Comparison of ENCODE assay signal across 8 cellular contexts in the genomic region with DNA sequence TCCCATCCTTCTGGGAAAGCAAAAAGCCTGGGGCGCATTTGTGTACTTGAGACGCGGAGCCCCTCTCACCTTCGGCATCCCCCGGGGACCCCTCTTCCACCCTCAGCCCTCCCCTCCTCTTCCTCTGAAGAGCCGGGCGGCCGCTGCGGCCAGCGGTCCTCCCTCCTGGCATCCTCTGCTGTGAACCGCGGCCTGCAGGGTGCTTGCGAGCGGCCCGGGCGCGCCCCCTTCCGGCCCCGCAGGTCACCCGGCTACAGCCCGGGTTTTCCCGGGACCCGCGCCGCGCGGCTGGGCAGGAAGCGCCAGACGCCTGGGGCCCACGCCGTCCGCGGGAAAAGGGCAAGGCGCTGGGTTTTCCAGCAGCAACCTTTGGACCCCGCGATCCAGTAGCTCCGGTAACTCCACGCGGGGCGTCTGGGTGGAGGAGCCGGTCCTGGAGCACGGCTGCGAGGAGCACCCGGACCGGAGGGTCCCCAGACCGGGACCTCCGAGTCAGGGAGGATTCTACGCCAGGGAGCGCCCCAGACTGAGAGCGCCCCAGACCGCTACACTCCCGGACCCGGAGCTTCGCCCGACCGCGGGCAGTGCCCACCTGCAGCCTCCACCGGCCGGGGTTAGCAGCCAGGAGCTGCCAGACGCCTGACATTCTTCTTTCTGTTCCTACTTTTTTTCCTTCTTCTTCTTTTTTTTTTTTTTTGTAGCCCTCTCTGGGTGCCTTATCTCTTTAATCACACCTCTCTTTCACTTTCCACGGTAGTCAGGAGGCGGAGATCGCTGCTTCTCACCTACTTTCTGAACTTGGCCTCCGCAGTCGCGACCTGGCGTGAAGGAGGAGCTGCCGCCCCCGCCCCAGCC. TPM values are rescaled to one million over a fixed set of nuclear protein-coding genes. Genes with fewer than 3 reads are reported as not detected.
DNase-seq lines count a peak whose midpoint lies in the region; ATAC-seq, FAIRE-seq and TF ChIP-seq lines count a peak whose summit lies in the region.

A gene with protein sequence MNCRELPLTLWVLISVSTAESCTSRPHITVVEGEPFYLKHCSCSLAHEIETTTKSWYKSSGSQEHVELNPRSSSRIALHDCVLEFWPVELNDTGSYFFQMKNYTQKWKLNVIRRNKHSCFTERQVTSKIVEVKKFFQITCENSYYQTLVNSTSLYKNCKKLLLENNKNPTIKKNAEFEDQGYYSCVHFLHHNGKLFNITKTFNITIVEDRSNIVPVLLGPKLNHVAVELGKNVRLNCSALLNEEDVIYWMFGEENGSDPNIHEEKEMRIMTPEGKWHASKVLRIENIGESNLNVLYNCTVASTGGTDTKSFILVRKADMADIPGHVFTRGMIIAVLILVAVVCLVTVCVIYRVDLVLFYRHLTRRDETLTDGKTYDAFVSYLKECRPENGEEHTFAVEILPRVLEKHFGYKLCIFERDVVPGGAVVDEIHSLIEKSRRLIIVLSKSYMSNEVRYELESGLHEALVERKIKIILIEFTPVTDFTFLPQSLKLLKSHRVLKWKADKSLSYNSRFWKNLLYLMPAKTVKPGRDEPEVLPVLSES (plus strand): TSS at position 271 of the 855 bp plus-strand sequence. CDS start 6,865 bp downstream, outside the sequence.

- POLR2A ChIA-PET in GM12878 (lab: Charles Lee), result interaction anchor here (0.6 kb wide), 1 partner anchor 293 kb away, joined by 4 read pairs; no protein-coding TSS in a partner anchor

- H2AFZ ChIP-seq in GM12878 (ENCODE audit: control insufficient read depth, low read depth, low read length), result peak within 1 kb of the TSS; percentile 95

- in situ Hi-C loops in GM12878 (cut with MboI), result loop anchor here (5.0 kb wide), 1 partner anchor 103 kb away; no protein-coding TSS in a partner anchor

- no peaks in the 10 kb centered on the region for H3K27me3 ChIP-seq in GM12878 (replicated peaks in 1 of 2; ENCODE audit: control insufficient read depth in 2 of 2, insufficient read depth in 2 of 2, low read length in 1 of 2)
- H3K27me3 ChIP-seq in iPS-15b (ENCODE audit: control insufficient read depth, insufficient read depth, low read length), result peaks cover 16% of the 10 kb centered on the region
- peaks cover 11% of the 10 kb centered on the region for H3K27me3 ChIP-seq in skeletal muscle satellite cell (ENCODE audit: control insufficient read depth, insufficient read depth, low read length)

- H3K27ac ChIP-seq in GM12878 (ENCODE audit: control insufficient read depth, insufficient read depth), result peak within 1 kb of the TSS; percentile 91

- peak; percentile 34 for DNase-seq in GOT3 (lab: John Stamatoyannopoulos, UW)
- DNase-seq in T1000 (lab: John Stamatoyannopoulos, UW), result peak; percentile 63
- DNase-seq in GM12878 (ENCODE audit: low read depth, low spot score), result peak; percentile 42
- DNase-seq in NCI-H128 (lab: John Stamatoyannopoulos, UW; ENCODE audit: unreplicated experiment), result no peak

- H3K4me3 ChIP-seq in GM08714 (ENCODE audit: low read length), result peak within 1 kb of the TSS; percentile 87
- peak within 1 kb of the TSS; percentile 96 for H3K4me3 ChIP-seq in GM12878
- peak within 1 kb of the TSS; percentile 68 for H3K4me3 ChIP-seq in iPS-15b (ENCODE audit: low read depth, low read length)
- H3K4me3 ChIP-seq in skeletal muscle satellite cell (ENCODE audit: low read length), result peak within 1 kb of the TSS; percentile 96

- H3K4me2 ChIP-seq in GM12878 (ENCODE audit: control insufficient read depth, insufficient read depth) (peak within 1 kb of the TSS; percentile 58), skeletal muscle satellite cell (ENCODE audit: low read length) (peak within 1 kb of the TSS; percentile 100)

- H3K4me1 ChIP-seq in GM12878 (ENCODE audit: control insufficient read depth, insufficient read depth, low read length) (peaks cover 4% of the 10 kb centered on the region), iPS-15b (ENCODE audit: control insufficient read depth, insufficient read depth, low read length) (no peaks in the 10 kb centered on the region), skeletal muscle satellite cell (ENCODE audit: control insufficient read depth, insufficient read depth, low read length) (peaks cover 3% of the 10 kb centered on the region)

- 4% methylated on average over 66 of the region's 69 CpGs for WGBS in GM12878 (ENCODE audit: insufficient coverage, insufficient replicate concordance, low lambda C conversion rate, missing lambda C conversion rate)

- peak; percentile 76 for TF ChIP-seq RAD21 in GM12878 (IDR thresholded peaks at IDR 0.05; ENCODE audit: insufficient read depth, low read depth, low read length)

- CTCF ChIA-PET in GM12878 (lab: Yijun Ruan, JAX), result interaction anchor here (0.6 to 4.7 kb wide), 22 partner anchors 12 to 549 kb away, joined by 3 to 34 read pairs (median 3); no protein-coding TSS in a partner anchor

- FAIRE-seq in GM12878 (lab: Jason Lieb, UNC), result peak; percentile 66

- H3K9ac ChIP-seq in GM12878 (ENCODE audit: control insufficient read depth, insufficient read depth, low read length) (peak within 1 kb of the TSS; percentile 84), iPS-15b (ENCODE audit: low read depth, low read length) (no peak within 1 kb of the TSS), skeletal muscle satellite cell (ENCODE audit: low read depth, low read length) (peak within 1 kb of the TSS; percentile 89)

- H3K36me3 ChIP-seq in GM12878 (ENCODE audit: control insufficient read depth in 2 of 2, insufficient read depth in 2 of 2, low read length in 1 of 2) (no peaks in the 10 kb centered on the region), iPS-15b (ENCODE audit: control insufficient read depth, insufficient read depth, low read length) (no peaks in the 10 kb centered on the region), skeletal muscle satellite cell (ENCODE audit: insufficient read depth, low read length) (no peaks in the 10 kb centered on the region)

- peak; percentile 88 for ATAC-seq in GM12878

- intact Hi-C loops in GM12878 (cut with micrococcal nuclease; ENCODE audit: unreplicated experiment), result loop anchor here (1.0 to 5.0 kb wide), 4 partner anchors 102 to 473 kb away; no protein-coding TSS in a partner anchor

- peaks cover 45% of the 10 kb centered on the region for H3K79me2 ChIP-seq in GM12878 (ENCODE audit: control insufficient read depth, insufficient read depth, low read length)

- no TSS peak for BruUV-seq in GM12878 (replicated peaks; lab: Mats Ljungman, UMichigan)

- RAD21 ChIA-PET in GM12878 (lab: Charles Lee; ENCODE audit: unreplicated experiment), result interaction anchor here (0.8 to 1.3 kb wide), 11 partner anchors 24 to 351 kb away, joined by 3 to 12 read pairs (median 4); no protein-coding TSS in a partner anchor

- no peak for TF ChIP-seq POLR2A in GM12878 (IDR thresholded peaks at IDR 0.05; ENCODE audit: low read depth, low read length)

- no peaks in the 10 kb centered on the region for H4K20me1 ChIP-seq in GM12878 (ENCODE audit: control insufficient read depth, insufficient read depth)

- SMC1A ChIA-PET in GM12878 (lab: Charles Lee; ENCODE audit: uncharacterized antibody, unreplicated experiment), result interaction anchor here (0.6 to 1.9 kb wide), 7 partner anchors 67 to 472 kb away, joined by 3 to 8 read pairs (median 3); no protein-coding TSS in a partner anchor

- H3K9me3 ChIP-seq in GM12878 (replicated peaks; ENCODE audit: control insufficient read depth, insufficient read depth, low read length) (no peaks in the 10 kb centered on the region), iPS-15b (ENCODE audit: control insufficient read depth, insufficient read depth, low read length) (no peaks in the 10 kb centered on the region), skeletal muscle satellite cell (replicated peaks; ENCODE audit: low read length) (no peaks in the 10 kb centered on the region)

- TF ChIP-seq CTCF in LNCAP (IDR thresholded peaks at IDR 0.05), result peak; percentile 87
- TF ChIP-seq CTCF in GM12878 (IDR thresholded peaks at IDR 0.05 in 2 of 3, conservative IDR thresholded peaks at IDR 0.05 in 1 of 3; ENCODE audit: control insufficient read depth in 2 of 3, extremely low read depth in 1 of 3, insufficient read depth in 1 of 3, low read depth in 3 of 3, low read length in 3 of 3), result peak; percentile 72 to 91 (median 82)

- no peak for TF ChIP-seq EP300 in GM12878 (IDR thresholded peaks at IDR 0.05; ENCODE audit: borderline replicate concordance in 1 of 2, control insufficient read depth in 1 of 2, low read depth in 2 of 2, low read length in 2 of 2)

TF ChIP-seq in GM12878, 131 proteins besides CTCF, POLR2A, EP300 and RAD21 (continues in another document):
- TF ChIP-seq MEF2A (IDR thresholded peaks at IDR 0.05; ENCODE audit: insufficient read depth, low read depth, low read length) (0 out of 2 replicates have a peak, but pooled peaks have one; percentile 6), DPF2 (IDR thresholded peaks at IDR 0.05) (peak; percentile 90; the same call in 1 of the 2 replicates), TCF7 (IDR thresholded peaks at IDR 0.05; ENCODE audit: borderline replicate concordance) (no peak), NFIC (IDR thresholded peaks at IDR 0.05; ENCODE audit: low read depth, low read length) (0 out of 2 replicates have a peak, but pooled peaks have one; percentile 35), SMC3 (IDR thresholded peaks at IDR 0.05; ENCODE audit: borderline replicate concordance, low read length) (peak; percentile 47; the same call in 1 of the 2 replicates), PAX5 (IDR thresholded peaks at IDR 0.05; ENCODE audit: borderline replicate concordance, low read depth, low read length) (no peak; the same call in 1 of the 2 replicates), EED (IDR thresholded peaks at IDR 0.05; ENCODE audit: low read depth) (peak; percentile 74), TCF3 (IDR thresholded peaks at IDR 0.05; ENCODE audit: borderline replicate concordance, insufficient read depth, low read depth, low read length) (no peak), YY1 (IDR thresholded peaks at IDR 0.05; ENCODE audit: low read depth, low read length) (peak; percentile 65)

RNA-seq across cellular contexts. Expression of the gene that starts here (rescaled TPM):
- total RNA-seq in GM12878 (2013; cell fraction: nucleolus; rRNA removed), result 52.5 and 58.7 TPM in 2 replicates
- total RNA-seq in GM12878 (2014; rRNA removed), result 10.5 and 12.8 TPM in 2 replicates
- 11.6 and 14.6 TPM in 2 replicates for total RNA-seq in GM12878 (2014; rRNA removed; fragmentation: Illumina TruSeq; extraction: Trizol)
- 10.0 and 10.4 TPM in 2 replicates for total RNA-seq in GM12878 (2021)
- polyA plus RNA-seq in GM12878 (2011; ENCODE audit: low read depth), result 10.9 TPM
- polyA plus RNA-seq in GM12878 (2011; rRNA removed), result 15.5 and 23.0 TPM in 2 replicates
- polyA plus RNA-seq in GM12878 (2011; cell fraction: cytosol; rRNA removed), result 6.3 and 7.0 TPM in 2 replicates
- polyA plus RNA-seq in GM12878 (2011; cell fraction: nucleus; rRNA removed), result 25.2 and 33.5 TPM in 2 replicates
- polyA plus RNA-seq in GM12878 (2012), result 14.1 and 28.7 TPM in 2 replicates
- 11.0 and 11.3 TPM in 2 replicates for polyA plus RNA-seq in GM12878 (2014; fragmentation: Illumina TruSeq; extraction: Trizol)
- polyA plus RNA-seq in GM12878 (2014; fragmentation: Nextera tagmentation; extraction: Ambion mirVana), result 1 to 10 TPM; 3.5 to 3.8 TPM
- polyA plus RNA-seq in GM12878 (2014; rRNA removed), result 9.0 and 12.0 TPM in 2 replicates
- polyA plus RNA-seq in GM12878 (2016; fragmentation: Nextera tagmentation; extraction: Ambion mirVana), result 10 to 100 TPM; 10.9 to 14.3 TPM
- polyA minus RNA-seq in GM12878 (2011; rRNA and poly(A)+ RNA removed), result 10.4 and 10.8 TPM in 2 replicates
- polyA minus RNA-seq in GM12878 (2011; cell fraction: cytosol; rRNA and poly(A)+ RNA removed), result 3.1 and 4.2 TPM in 2 replicates
- polyA minus RNA-seq in GM12878 (2011; cell fraction: nucleus; rRNA and poly(A)+ RNA removed), result 26.6 and 29.5 TPM in 2 replicates
- 2.6 and 4.6 TPM in 2 replicates for total RNA-seq in skeletal muscle satellite cell (2012; rRNA removed)
